In genomic region chr10:35355971-35356724, GRCh38 we compare ENCODE assay signal across 9 cellular contexts. TPM values are rescaled to one million over a fixed set of nuclear protein-coding genes. Genes with fewer than 3 reads are reported as not detected.
DNase-seq lines count a peak whose midpoint lies in the region; ATAC-seq and TF ChIP-seq lines count a peak whose summit lies in the region.
"Had no signal": no experiment of that assay in that cellular context is flagged by ENCODE, and none has a peak within 500 bp of the region (broad histone marks: within the 10 kb centered on the region; RNA-seq: fewer than 3 reads in every experiment).

No MANE protein-coding gene starts in this region.

- H4K5ac ChIP-seq in H9 (ENCODE audit: insufficient read length, low read depth, low read length) = no peak overlapping the region

- H3K4ac ChIP-seq in H9 (ENCODE audit: low read depth, low read length) = no peak overlapping the region

- H3K4me2 ChIP-seq in H9 (ENCODE audit: insufficient read depth, insufficient read length, low read length) = no peak overlapping the region

- peak; percentile 65 for DNase-seq in activated effector memory CD4-positive, alpha-beta T cell treated with anti-CD3 and anti-CD28 coated beads, Interleukin-2, amount 50 U/mL, for 16 hours
- DNase-seq in activated effector memory CD4-positive, alpha-beta T cell treated with Interleukin-2 at 50 U/mL for 16 hours = no peak
- no peak for DNase-seq in activated T-helper 1 cell treated with anti-CD3 and anti-CD28 coated beads, Interleukin-12 subunit alpha, Interleukin-12 subunit beta, Interleukin-2, Interleukin-4 antibody, amounts not matched to agents 30 ng/mL and 10 ng/mL and 1 ng/mL, durations not matched to agents 14 hours and 24 hours and 36 hours (ENCODE audit: low spot score)
- DNase-seq in stromal cell of bone marrow (ENCODE audit: low read depth) (peak; percentile 33), cerebellum (ENCODE audit: low spot score) (no peak), H9 (no peak), uterus (no peak)

- no peak overlapping the region for H4K8ac ChIP-seq in H9 (replicated peaks; ENCODE audit: insufficient read length, low read depth, low read length)

- no peaks in the 10 kb centered on the region for H3K23me2 ChIP-seq in H9 (ENCODE audit: insufficient read length, low read depth, low read length, poor library complexity, severe bottlenecking)

- H3K27ac Mint-ChIP-seq in activated T-helper 1 cell treated with anti-CD3 and anti-CD28 coated beads, Interleukin-12 subunit alpha, Interleukin-12 subunit beta, Interleukin-2, Interleukin-4 antibody, amounts not matched to agents 30 ng/mL and 10 ng/mL and 1 ng/mL, durations not matched to agents 14 hours and 24 hours and 36 hours = peak overlapping the region; percentile 93
- H3K27ac Mint-ChIP-seq in H9 = no peak overlapping the region
- H3K27ac Mint-ChIP-seq: B cell had no signal

- H3K27me3 ChIP-seq in H9 (ENCODE audit: insufficient read depth, low read length) = no peaks in the 10 kb centered on the region
- no peaks in the 10 kb centered on the region for H3K27me3 ChIP-seq in uterus

- no peak overlapping the region for H2AK5ac ChIP-seq in H9 (ENCODE audit: insufficient read length, low read length)

- peaks cover 67% of the 10 kb centered on the region for H3K4me1 Mint-ChIP-seq in activated T-helper 1 cell treated with anti-CD3 and anti-CD28 coated beads, Interleukin-12 subunit alpha, Interleukin-12 subunit beta, Interleukin-2, Interleukin-4 antibody, amounts not matched to agents 30 ng/mL and 10 ng/mL and 1 ng/mL, durations not matched to agents 14 hours and 24 hours and 36 hours (ENCODE audit: low read depth)
- peaks cover 18 to 24% of the 10 kb centered on the region in 2 experiments for H3K4me1 Mint-ChIP-seq in H9

- no peaks in the 10 kb centered on the region for H4K20me1 ChIP-seq in H9 (ENCODE audit: control insufficient read depth, insufficient read depth, insufficient read length)

- no peaks in the 10 kb centered on the region for H3K27me3 Mint-ChIP-seq in activated T-helper 1 cell treated with anti-CD3 and anti-CD28 coated beads, Interleukin-12 subunit alpha, Interleukin-12 subunit beta, Interleukin-2, Interleukin-4 antibody, amounts not matched to agents 30 ng/mL and 10 ng/mL and 1 ng/mL, durations not matched to agents 14 hours and 24 hours and 36 hours (ENCODE audit: insufficient read depth)
- no peaks in the 10 kb centered on the region for H3K27me3 Mint-ChIP-seq in H9 (ENCODE audit: low read depth)
- H3K27me3 Mint-ChIP-seq: B cell had no signal

- H2BK12ac ChIP-seq in H9 (ENCODE audit: insufficient read length, low read depth, low read length) = no peak overlapping the region

- intact Hi-C loops in activated T-helper 1 cell treated with anti-CD3 and anti-CD28 coated beads, Interleukin-12 subunit alpha, Interleukin-12 subunit beta, Interleukin-2, Interleukin-4 antibody, amounts not matched to agents 30 ng/mL and 10 ng/mL and 1 ng/mL, durations not matched to agents 14 hours and 24 hours and 36 hours (cut with micrococcal nuclease) = loop anchor here (1.0 to 5.0 kb wide), 9 partner anchors 15 to 1234 kb away; partner anchors contain the start of gene CREM
- intact Hi-C loops in uterus (cut with DNase I; ENCODE audit: low total_unique reads) = no loop called here

- H4K91ac ChIP-seq in H9 (ENCODE audit: insufficient read length, low read depth, low read length) = no peak overlapping the region

- H3K9me3 ChIP-seq in H9 (ENCODE audit: control insufficient read depth, low read depth, low read length) = no peaks in the 10 kb centered on the region
- no peaks in the 10 kb centered on the region for H3K9me3 ChIP-seq in uterus

- no peak for TF ChIP-seq POLR2A in uterus (IDR thresholded peaks at IDR 0.05)

- H3K4me1 ChIP-seq in H9 (ENCODE audit: insufficient read depth, low read length) (peaks cover 3% of the 10 kb centered on the region; the same call in 1 of the 2 replicates), uterus (no peaks in the 10 kb centered on the region)

- H3K56ac ChIP-seq in H9 (ENCODE audit: insufficient read length, low read depth, low read length) = no peak overlapping the region

- H3K23ac ChIP-seq in H9 (ENCODE audit: insufficient read length, low read depth, low read length) = no peak overlapping the region

- no peak for TF ChIP-seq CTCF in H9 (conservative IDR thresholded peaks at IDR 0.05)
- no peak for TF ChIP-seq CTCF in uterus (IDR thresholded peaks at IDR 0.05)

- no peak overlapping the region for H3K4me3 ChIP-seq in uterus

- peak; percentile 61 for ATAC-seq in HG02884 (IDR thresholded peaks at IDR 0.05; ENCODE audit: unreplicated experiment)

- H3K4me3 Mint-ChIP-seq in activated T-helper 1 cell treated with anti-CD3 and anti-CD28 coated beads, Interleukin-12 subunit alpha, Interleukin-12 subunit beta, Interleukin-2, Interleukin-4 antibody, amounts not matched to agents 30 ng/mL and 10 ng/mL and 1 ng/mL, durations not matched to agents 14 hours and 24 hours and 36 hours = peak overlapping the region; percentile 71
- no peak overlapping the region for H3K4me3 Mint-ChIP-seq in H9

- no peak overlapping the region for H3K18ac ChIP-seq in H9 (ENCODE audit: insufficient read length, low read depth, low read length)

- H3K79me1 ChIP-seq in H9 (ENCODE audit: insufficient read depth, low read depth, low read length, poor library complexity, severe bottlenecking) = peaks cover 14% of the 10 kb centered on the region

- H2BK120ac ChIP-seq in H9 (ENCODE audit: low read depth, low read length, poor library complexity, severe bottlenecking) = no peak overlapping the region

- H3T11ph ChIP-seq in H9 (ENCODE audit: low read length) = no peak overlapping the region

- no peak overlapping the region for H3K27ac ChIP-seq in H9 (ENCODE audit: insufficient read length, low read depth, low read length)
- H3K27ac ChIP-seq in uterus = peak overlapping the region in 1 of 2 donors; percentile 37

- H2AFZ ChIP-seq in H9 (ENCODE audit: low read length) = no peak overlapping the region

- H2BK20ac ChIP-seq in H9 (ENCODE audit: low read depth, low read length, poor library complexity, severe bottlenecking) = no peak overlapping the region

- no peak overlapping the region for H2BK5ac ChIP-seq in H9 (ENCODE audit: insufficient read length, low read length)

- H3K9me3 Mint-ChIP-seq in activated T-helper 1 cell treated with anti-CD3 and anti-CD28 coated beads, Interleukin-12 subunit alpha, Interleukin-12 subunit beta, Interleukin-2, Interleukin-4 antibody, amounts not matched to agents 30 ng/mL and 10 ng/mL and 1 ng/mL, durations not matched to agents 14 hours and 24 hours and 36 hours = no peaks in the 10 kb centered on the region
- H3K9me3 Mint-ChIP-seq in H9 = no peaks in the 10 kb centered on the region

- no peak overlapping the region for H3K14ac ChIP-seq in H9 (ENCODE audit: insufficient read depth, low read length)

- H2BK15ac ChIP-seq in H9 (ENCODE audit: low read depth, low read length) = no peak overlapping the region

- H3K79me2 ChIP-seq in H9 (ENCODE audit: insufficient read depth, low read length) = peaks cover 8% of the 10 kb centered on the region; the same call in 1 of the 2 replicates

- peaks cover 2% of the 10 kb centered on the region for H3K36me3 Mint-ChIP-seq in activated T-helper 1 cell treated with anti-CD3 and anti-CD28 coated beads, Interleukin-12 subunit alpha, Interleukin-12 subunit beta, Interleukin-2, Interleukin-4 antibody, amounts not matched to agents 30 ng/mL and 10 ng/mL and 1 ng/mL, durations not matched to agents 14 hours and 24 hours and 36 hours (ENCODE audit: low read depth)
- no peaks in the 10 kb centered on the region for H3K36me3 Mint-ChIP-seq in H9 (ENCODE audit: insufficient read depth in 1 of 3, low read depth in 3 of 3)

- no CpG with 5 or more reads among the region's 9 CpGs for WGBS in H9 (ENCODE audit: extremely low coverage, insufficient read length, low lambda C conversion rate)

- no peak overlapping the region for H3K9ac ChIP-seq in H9 (ENCODE audit: extremely low read depth, insufficient read length, low read length)

- H3K36me3 ChIP-seq in uterus = no peaks in the 10 kb centered on the region

RNA-seq across cellular contexts. Expression of gene CCNY, which starts 19.8 kb away (rescaled TPM):
- 56.5 and 71.0 TPM in 2 replicates for total RNA-seq in activated T-helper 1 cell treated with anti-CD3 and anti-CD28 coated beads, Interleukin-12 subunit alpha, Interleukin-12 subunit beta, Interleukin-2, Interleukin-4 antibody, amounts not matched to agents 30 ng/mL and 10 ng/mL and 1 ng/mL, durations not matched to agents 14 hours and 24 hours and 36 hours
- 33.6 TPM for total RNA-seq in cerebellum
- 62.1 and 69.2 TPM in 2 replicates for total RNA-seq in H9 (2021)
- total RNA-seq in uterus = 10 to 100 TPM; 28.2 to 79.2 (median 46.2) TPM

Comparison
In these comparisons a context has a peak if more than half of its experiments do, and no peak if none do; other contexts are left out.
1. DNase-seq: peak in activated effector memory CD4-positive, alpha-beta T cell treated with anti-CD3 and anti-CD28 coated beads, Interleukin-2, amount 50 U/mL, for 16 hours (single experiment) and stromal cell of bone marrow (single experiment); none in activated effector memory CD4-positive, alpha-beta T cell treated with Interleukin-2 at 50 U/mL for 16 hours (single experiment), activated T-helper 1 cell treated with anti-CD3 and anti-CD28 coated beads, Interleukin-12 subunit alpha, Interleukin-12 subunit beta, Interleukin-2, Interleukin-4 antibody, amounts not matched to agents 30 ng/mL and 10 ng/mL and 1 ng/mL, durations not matched to agents 14 hours and 24 hours and 36 hours (single experiment), cerebellum (single experiment), H9 (single experiment) and uterus (0 of 2).